ENCODE assay signal across 9 cellular contexts in the genomic region with DNA sequence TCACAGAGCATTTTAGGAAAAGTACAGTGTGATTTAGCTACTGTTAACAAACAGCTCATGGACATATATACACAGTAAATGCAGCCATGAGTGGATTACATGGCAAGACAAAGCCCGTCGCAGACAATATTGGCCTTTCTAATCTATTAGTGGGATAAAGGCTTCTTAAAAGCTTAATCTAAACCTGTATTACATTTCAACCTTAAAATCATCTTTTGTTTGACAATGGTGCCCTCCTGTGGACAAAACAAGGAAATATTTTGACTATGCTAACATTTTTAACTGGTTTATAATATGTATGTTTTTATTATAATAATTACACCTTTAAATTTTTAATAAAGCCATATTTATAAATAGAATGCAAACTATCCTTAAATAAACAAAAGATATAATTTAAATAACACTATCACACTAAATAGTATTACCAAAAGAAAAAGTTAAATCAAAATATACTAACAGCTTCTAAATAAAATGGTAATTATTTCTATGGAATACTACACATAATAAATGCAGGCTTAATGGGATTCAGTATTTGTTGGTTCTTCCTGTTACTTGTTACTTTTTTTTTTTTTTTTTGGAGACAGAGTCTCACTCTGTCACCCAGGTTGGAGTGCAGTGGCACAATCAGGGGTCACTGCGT. TPM values are rescaled to one million over a fixed set of nuclear protein-coding genes. Genes with fewer than 3 reads are reported as not detected.
DNase-seq lines count a peak whose midpoint lies in the region; ATAC-seq and TF ChIP-seq lines count a peak whose summit lies in the region.
"Had no signal": no experiment of that assay in that cellular context is flagged by ENCODE, and none has a peak within 500 bp of the region (broad histone marks: within the 10 kb centered on the region; RNA-seq: fewer than 3 reads in every experiment).

No MANE protein-coding gene starts in this region.

- peak; percentile 53 for TF ChIP-seq CTCF in DND-41 (IDR thresholded peaks at IDR 0.05; ENCODE audit: borderline replicate concordance, extremely low read depth, low read length, poor library complexity, severe bottlenecking)

- CTCF ChIA-PET in activated CD8-positive, alpha-beta memory T cell treated with anti-CD3 and anti-CD28 coated beads, Interleukin-2, amount 10 ng/mL, durations not matched to agents 7 days and 5 days (lab: Charles Lee) = interaction anchor here (0.7 to 2.0 kb wide), 12 partner anchors 11 to 1955 kb away, joined by 3 to 11 read pairs (median 4); no protein-coding TSS in a partner anchor

- H3K36me3 ChIP-seq in DND-41 (ENCODE audit: insufficient read depth, low read length) = no peaks in the 10 kb centered on the region

- H3K4me2 ChIP-seq in DND-41 (ENCODE audit: insufficient read depth, low read length) = no peak overlapping the region

- peaks cover 5% of the 10 kb centered on the region for H3K4me1 Mint-ChIP-seq in activated CD8-positive, alpha-beta memory T cell treated with anti-CD3 and anti-CD28 coated beads, Interleukin-2, amount 10 ng/mL, durations not matched to agents 7 days and 5 days
- H3K4me1 Mint-ChIP-seq: T-cell had no signal

- H3K4me3 Mint-ChIP-seq in activated CD8-positive, alpha-beta memory T cell treated with anti-CD3 and anti-CD28 coated beads, Interleukin-2, amount 10 ng/mL, durations not matched to agents 7 days and 5 days = no peak overlapping the region
- H3K4me3 Mint-ChIP-seq: T-cell had no signal

- H2AFZ ChIP-seq in DND-41 (ENCODE audit: low read depth, low read length) = no peak overlapping the region

- DNase-seq in DND-41 (no peak), KBM-7 (peak; percentile 42), amniotic stem cell (lab: John Stamatoyannopoulos, UW) (peak; percentile 7), kidney tubule cell (ENCODE audit: low spot score) (peak; percentile 47), sciatic nerve (ENCODE audit: low spot score) (no peak)
- DNase-seq in activated CD8-positive, alpha-beta memory T cell treated with anti-CD3 and anti-CD28 coated beads, Interleukin-2, amount 10 ng/mL, durations not matched to agents 7 days and 5 days = no peak
- DNase-seq in activated naive CD4-positive, alpha-beta T cell treated with Interleukin-2 at 50 U/mL for 16 hours = no peak

- peaks cover 9% of the 10 kb centered on the region for H3K27me3 ChIP-seq in DND-41 (ENCODE audit: insufficient read depth, low read length, poor library complexity)

- in situ Hi-C loops in KBM-7 (cut with MboI; ENCODE audit: low pct_unique_long_range_greater_than_20kb, low sequenced_read_pairs) = no loop called here

- no peak overlapping the region for H3K27ac Mint-ChIP-seq in activated CD8-positive, alpha-beta memory T cell treated with anti-CD3 and anti-CD28 coated beads, Interleukin-2, amount 10 ng/mL, durations not matched to agents 7 days and 5 days
- H3K27ac Mint-ChIP-seq: T-cell had no signal

- intact Hi-C loops in sciatic nerve (cut with DNase I) = no loop called here

- H3K27me3 Mint-ChIP-seq in activated CD8-positive, alpha-beta memory T cell treated with anti-CD3 and anti-CD28 coated beads, Interleukin-2, amount 10 ng/mL, durations not matched to agents 7 days and 5 days = peaks cover 30% of the 10 kb centered on the region

- no peak overlapping the region for H3K4me3 ChIP-seq in DND-41 (ENCODE audit: low read depth in 1 of 2, low read length in 2 of 2)

- no peaks in the 10 kb centered on the region for H3K4me1 ChIP-seq in DND-41 (ENCODE audit: insufficient read depth, low read length)

- no peaks in the 10 kb centered on the region for H4K20me1 ChIP-seq in DND-41 (ENCODE audit: insufficient read depth, low read length)

- no peaks in the 10 kb centered on the region for H3K79me2 ChIP-seq in DND-41 (ENCODE audit: insufficient read depth, low read length)

- no peak overlapping the region for H3K27ac ChIP-seq in DND-41 (ENCODE audit: low read length)

- ATAC-seq in DND-41 (ENCODE audit: insufficient read depth, low read depth) (no peak), HG02759 (IDR thresholded peaks at IDR 0.05; ENCODE audit: unreplicated experiment) (no peak), sciatic nerve (no peak)
- no peak for ATAC-seq in activated CD8-positive, alpha-beta memory T cell treated with anti-CD3 and anti-CD28 coated beads, Interleukin-2, amount 10 ng/mL, durations not matched to agents 7 days and 5 days
- ATAC-seq: T-cell had no signal

- H3K36me3 Mint-ChIP-seq in activated CD8-positive, alpha-beta memory T cell treated with anti-CD3 and anti-CD28 coated beads, Interleukin-2, amount 10 ng/mL, durations not matched to agents 7 days and 5 days = no peaks in the 10 kb centered on the region
- H3K36me3 Mint-ChIP-seq: T-cell had no signal

- H3K9me3 ChIP-seq in DND-41 (ENCODE audit: insufficient read depth, low read length, severe bottlenecking) = no peaks in the 10 kb centered on the region

- H3K9ac ChIP-seq in DND-41 (ENCODE audit: low read depth, low read length) = no peak overlapping the region

- no peaks in the 10 kb centered on the region for H3K9me3 Mint-ChIP-seq in activated CD8-positive, alpha-beta memory T cell treated with anti-CD3 and anti-CD28 coated beads, Interleukin-2, amount 10 ng/mL, durations not matched to agents 7 days and 5 days (ENCODE audit: low read depth)
- H3K9me3 Mint-ChIP-seq: T-cell had no signal

RNA-seq across cellular contexts. Expression of a gene that starts 38.6 kb away (rescaled TPM):
- not detected for total RNA-seq in activated CD8-positive, alpha-beta memory T cell treated with anti-CD3 and anti-CD28 coated beads, Interleukin-2, amount 10 ng/mL, durations not matched to agents 7 days and 5 days
- not detected for total RNA-seq in sciatic nerve
- total RNA-seq: T-cell had no signal

Comparison
In these comparisons a context has a peak if more than half of its experiments do, and no peak if none do; other contexts are left out.
1. DNase-seq: peak in KBM-7 (single experiment), amniotic stem cell (single experiment) and kidney tubule cell (single experiment); none in DND-41 (single experiment), activated CD8-positive, alpha-beta memory T cell treated with anti-CD3 and anti-CD28 coated beads, Interleukin-2, amount 10 ng/mL, durations not matched to agents 7 days and 5 days (single experiment), activated naive CD4-positive, alpha-beta T cell treated with Interleukin-2 at 50 U/mL for 16 hours (single experiment) and sciatic nerve (single experiment).